Comparison of ENCODE assay signal across 12 cellular contexts in the genomic region with DNA sequence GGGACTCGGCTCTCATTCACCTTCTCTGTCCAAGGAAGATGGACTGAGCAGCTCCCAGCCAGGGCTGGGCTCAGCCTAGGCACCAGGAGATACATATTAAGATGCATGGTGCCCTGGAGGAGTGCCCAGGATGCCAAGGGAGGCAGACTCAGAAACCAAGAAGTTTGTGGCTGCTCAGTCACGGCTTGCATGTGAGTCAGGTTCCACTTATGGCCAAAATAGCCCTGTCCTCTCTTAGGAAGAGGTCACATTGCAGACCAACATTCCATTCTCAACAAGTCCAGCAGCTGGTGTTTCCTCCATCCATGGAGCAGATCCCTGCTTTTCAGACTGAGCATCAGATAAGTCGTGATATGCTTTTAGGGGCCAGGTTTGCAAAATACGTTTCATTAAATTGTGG. TPM values are rescaled to one million over a fixed set of nuclear protein-coding genes. Genes with fewer than 3 reads are reported as not detected.
A peak's percentile ranks its signal among the peaks of the same experiment; 100 is the strongest.
DNase-seq lines count a peak whose midpoint lies in the region; ATAC-seq and TF ChIP-seq lines count a peak whose summit lies in the region.
"Had no signal": no experiment of that assay in that cellular context is flagged by ENCODE, and none has a peak within 500 bp of the region (broad histone marks: within the 10 kb centered on the region; RNA-seq: fewer than 3 reads in every experiment).

No MANE protein-coding gene starts in this region.

- H3K4me1 Mint-ChIP-seq in chondrocyte (ENCODE audit: low read depth) = peaks cover 24% of the 10 kb centered on the region
- peaks cover 21% of the 10 kb centered on the region for H3K4me1 Mint-ChIP-seq in activated T-helper 1 cell treated with anti-CD3 and anti-CD28 coated beads, Interleukin-12 subunit alpha, Interleukin-12 subunit beta, Interleukin-2, Interleukin-4 antibody, amounts not matched to agents 30 ng/mL and 10 ng/mL and 1 ng/mL, durations not matched to agents 14 hours and 24 hours and 36 hours (ENCODE audit: low read depth)
- peaks cover 34% of the 10 kb centered on the region for H3K4me1 Mint-ChIP-seq in progenitor cell of endocrine pancreas (ENCODE audit: low read depth)

- no peak overlapping the region for H3K27ac ChIP-seq in left lung

- H3K4me3 Mint-ChIP-seq in chondrocyte (ENCODE audit: unreplicated experiment) = no peak overlapping the region
- no peak overlapping the region for H3K4me3 Mint-ChIP-seq in activated T-helper 1 cell treated with anti-CD3 and anti-CD28 coated beads, Interleukin-12 subunit alpha, Interleukin-12 subunit beta, Interleukin-2, Interleukin-4 antibody, amounts not matched to agents 30 ng/mL and 10 ng/mL and 1 ng/mL, durations not matched to agents 14 hours and 24 hours and 36 hours
- no peak overlapping the region for H3K4me3 Mint-ChIP-seq in progenitor cell of endocrine pancreas (ENCODE audit: low read depth)

- H3K36me3 Mint-ChIP-seq in chondrocyte (ENCODE audit: low read depth) (no peaks in the 10 kb centered on the region), progenitor cell of endocrine pancreas (ENCODE audit: insufficient read depth) (no peaks in the 10 kb centered on the region)
- H3K36me3 Mint-ChIP-seq in activated T-helper 1 cell treated with anti-CD3 and anti-CD28 coated beads, Interleukin-12 subunit alpha, Interleukin-12 subunit beta, Interleukin-2, Interleukin-4 antibody, amounts not matched to agents 30 ng/mL and 10 ng/mL and 1 ng/mL, durations not matched to agents 14 hours and 24 hours and 36 hours (ENCODE audit: low read depth) = no peaks in the 10 kb centered on the region
- H3K36me3 Mint-ChIP-seq: CD4-positive, alpha-beta memory T cell had no signal

- peak overlapping the region; percentile 52 for H3K27ac Mint-ChIP-seq in chondrocyte (ENCODE audit: unreplicated experiment)
- no peak overlapping the region for H3K27ac Mint-ChIP-seq in activated T-helper 1 cell treated with anti-CD3 and anti-CD28 coated beads, Interleukin-12 subunit alpha, Interleukin-12 subunit beta, Interleukin-2, Interleukin-4 antibody, amounts not matched to agents 30 ng/mL and 10 ng/mL and 1 ng/mL, durations not matched to agents 14 hours and 24 hours and 36 hours
- H3K27ac Mint-ChIP-seq in progenitor cell of endocrine pancreas = no peak overlapping the region
- H3K27ac Mint-ChIP-seq: CD4-positive, alpha-beta memory T cell had no signal

- no peaks in the 10 kb centered on the region for H3K9me3 ChIP-seq in left lung

- H3K27me3 Mint-ChIP-seq in chondrocyte (ENCODE audit: low read depth) (no peaks in the 10 kb centered on the region), progenitor cell of endocrine pancreas (no peaks in the 10 kb centered on the region)
- H3K27me3 Mint-ChIP-seq in activated T-helper 1 cell treated with anti-CD3 and anti-CD28 coated beads, Interleukin-12 subunit alpha, Interleukin-12 subunit beta, Interleukin-2, Interleukin-4 antibody, amounts not matched to agents 30 ng/mL and 10 ng/mL and 1 ng/mL, durations not matched to agents 14 hours and 24 hours and 36 hours (ENCODE audit: insufficient read depth) = peaks cover 44% of the 10 kb centered on the region

- H3K27me3 ChIP-seq in left lung = no peaks in the 10 kb centered on the region

- H3K36me3 ChIP-seq in left lung = peaks cover 0 to 3% of the 10 kb centered on the region in 2 donors

- no peaks in the 10 kb centered on the region for H3K9me3 Mint-ChIP-seq in chondrocyte (ENCODE audit: low read depth)
- no peaks in the 10 kb centered on the region for H3K9me3 Mint-ChIP-seq in activated T-helper 1 cell treated with anti-CD3 and anti-CD28 coated beads, Interleukin-12 subunit alpha, Interleukin-12 subunit beta, Interleukin-2, Interleukin-4 antibody, amounts not matched to agents 30 ng/mL and 10 ng/mL and 1 ng/mL, durations not matched to agents 14 hours and 24 hours and 36 hours
- no peaks in the 10 kb centered on the region for H3K9me3 Mint-ChIP-seq in progenitor cell of endocrine pancreas (ENCODE audit: low read depth)

- H3K4me1 ChIP-seq in left lung = peaks cover 5 to 16% of the 10 kb centered on the region in 2 donors

- no peak overlapping the region for H3K4me3 ChIP-seq in left lung

- intact Hi-C loops in left lung (cut with DNase I) = no loop called here
- intact Hi-C loops in activated T-helper 1 cell treated with anti-CD3 and anti-CD28 coated beads, Interleukin-12 subunit alpha, Interleukin-12 subunit beta, Interleukin-2, Interleukin-4 antibody, amounts not matched to agents 30 ng/mL and 10 ng/mL and 1 ng/mL, durations not matched to agents 14 hours and 24 hours and 36 hours (cut with micrococcal nuclease) = no loop called here

- DNase-seq in AG08396 (ENCODE audit: low spot score) = peak; percentile 79
- peak; percentile 99 for DNase-seq in LHCN-M2 (ENCODE audit: low read depth)
- DNase-seq in chondrocyte (ENCODE audit: low spot score) = no peak
- DNase-seq in left lung = no peak
- DNase-seq in activated T-helper 1 cell treated with anti-CD3 and anti-CD28 coated beads, Interleukin-12 subunit alpha, Interleukin-12 subunit beta, Interleukin-2, Interleukin-4 antibody, amounts not matched to agents 30 ng/mL and 10 ng/mL and 1 ng/mL, durations not matched to agents 14 hours and 24 hours and 36 hours (ENCODE audit: low spot score) = no peak
- DNase-seq in progenitor cell of endocrine pancreas (ENCODE audit: low spot score, unreplicated experiment) = no peak
- DNase-seq in activated naive CD4-positive, alpha-beta T cell treated with Interleukin-2 at 50 U/mL for 16 hours = no peak
- DNase-seq in activated CD4-positive, alpha-beta T cell treated with anti-CD3 and anti-CD28 coated beads, Interleukin-2, amount 50 U/mL, for 48 hours = no peak
- DNase-seq: activated naive CD4-positive, alpha-beta T cell; CD4-positive, alpha-beta memory T cell; NCI-H2227 treated with DMSO at 0.1 percent for 48 hours; T-helper 9 cell had no signal

- ATAC-seq in left lung = peak; percentile 34

- TF ChIP-seq CTCF in chondrocyte (IDR thresholded peaks at IDR 0.05) (no peak), left lung (IDR thresholded peaks at IDR 0.05) (no peak), progenitor cell of endocrine pancreas (IDR thresholded peaks at IDR 0.05; ENCODE audit: unreplicated experiment) (no peak)

RNA-seq across cellular contexts. Expression of a gene that starts 21.8 kb away (rescaled TPM):
- total RNA-seq in LHCN-M2 (2014; rRNA removed) = 19.6 and 23.0 TPM in 2 replicates
- polyA plus RNA-seq in LHCN-M2 (2012) = 1.4 TPM
- 0.15 to 0.48 TPM (median 0.18 TPM) in 3 replicates for total RNA-seq in chondrocyte
- 10 to 100 TPM; 24.3 to 31.4 TPM for total RNA-seq in left lung
- total RNA-seq in activated T-helper 1 cell treated with anti-CD3 and anti-CD28 coated beads, Interleukin-12 subunit alpha, Interleukin-12 subunit beta, Interleukin-2, Interleukin-4 antibody, amounts not matched to agents 30 ng/mL and 10 ng/mL and 1 ng/mL, durations not matched to agents 14 hours and 24 hours and 36 hours = 0.98 and 1.2 TPM in 2 replicates
- total RNA-seq in progenitor cell of endocrine pancreas = 10.1 and 15.3 TPM in 2 replicates

Comparison
In these comparisons a context has a peak if more than half of its experiments do, and no peak if none do; other contexts are left out.
1. DNase-seq: peak in AG08396 (single experiment) and LHCN-M2 (single experiment); none in chondrocyte (single experiment), left lung (0 of 2), activated T-helper 1 cell treated with anti-CD3 and anti-CD28 coated beads, Interleukin-12 subunit alpha, Interleukin-12 subunit beta, Interleukin-2, Interleukin-4 antibody, amounts not matched to agents 30 ng/mL and 10 ng/mL and 1 ng/mL, durations not matched to agents 14 hours and 24 hours and 36 hours (single experiment), progenitor cell of endocrine pancreas (single experiment), activated naive CD4-positive, alpha-beta T cell treated with Interleukin-2 at 50 U/mL for 16 hours (single experiment) and activated CD4-positive, alpha-beta T cell treated with anti-CD3 and anti-CD28 coated beads, Interleukin-2, amount 50 U/mL, for 48 hours (0 of 2).